ENCODE assay signal across 1 cellular context in genomic region chr9:132670816-132671371, GRCh38.
TF ChIP-seq lines count a peak whose summit lies in the region.

No MANE protein-coding gene starts in this region.

TF ChIP-seq in H1, 55 proteins besides CTCF, POLR2A, EP300 and RAD21:
- TF ChIP-seq CHD2 (IDR thresholded peaks at IDR 0.05; ENCODE audit: low read length) (no peak), CBX5 (IDR thresholded peaks at IDR 0.05; ENCODE audit: low read depth, low read length) (no peak), ZNF274 (IDR thresholded peaks at IDR 0.05; ENCODE audit: borderline replicate concordance, extremely low read depth, low read length) (no peak), JUN (IDR thresholded peaks at IDR 0.05; ENCODE audit: low read depth, low read length) (no peak), TAF7 (optimal IDR thresholded peaks at IDR 0.05; ENCODE audit: borderline replicate concordance, low read depth, low read length) (no peak), MAFK (IDR thresholded peaks at IDR 0.05; ENCODE audit: low read depth, low read length) (no peak), TEAD4 (IDR thresholded peaks at IDR 0.05; ENCODE audit: low read depth, low read length) (no peak), CTBP2 (IDR thresholded peaks at IDR 0.05; ENCODE audit: borderline replicate concordance, insufficient read depth, insufficient read length, low read length) (no peak), TCF12 (IDR thresholded peaks at IDR 0.05; ENCODE audit: low read depth, low read length) (no peak), KDM4A (IDR thresholded peaks at IDR 0.05; ENCODE audit: low read depth, low read length, severe bottlenecking) (no peak), SUZ12 (IDR thresholded peaks at IDR 0.05; ENCODE audit: low read length) (no peak), PHF8 (conservative IDR thresholded peaks at IDR 0.05; ENCODE audit: low read depth, low read length) (no peak; the same call in 1 of the 2 replicates), POLR2AphosphoS5 (IDR thresholded peaks at IDR 0.05; ENCODE audit: low read depth, low read length) (peak; percentile 51), TAF1 (IDR thresholded peaks at IDR 0.05; ENCODE audit: low read depth, low read length) (0 out of 2 replicates have a peak, but pooled peaks have one; percentile 40), ASH2L (IDR thresholded peaks at IDR 0.05; ENCODE audit: low read length) (no peak), RBBP5 (IDR thresholded peaks at IDR 0.05; ENCODE audit: borderline replicate concordance, low read depth, low read length) (no peak; the same call in 1 of the 2 replicates), CEBPB (IDR thresholded peaks at IDR 0.05; ENCODE audit: low read depth, low read length) (no peak), YY1 (IDR thresholded peaks at IDR 0.05; ENCODE audit: low read depth, low read length) (no peak), CREB1 (IDR thresholded peaks at IDR 0.05) (no peak), SAP30 (IDR thresholded peaks at IDR 0.05; ENCODE audit: insufficient read depth, insufficient replicate concordance, low read length) (no peak), TBP (IDR thresholded peaks at IDR 0.05; ENCODE audit: low read depth, low read length) (no peak), BACH1 (IDR thresholded peaks at IDR 0.05; ENCODE audit: low read length) (no peak), SRF (IDR thresholded peaks at IDR 0.05; ENCODE audit: low read depth, low read length) (no peak), RFX5 (IDR thresholded peaks at IDR 0.05; ENCODE audit: borderline replicate concordance, low read depth, low read length) (no peak), GABPA (IDR thresholded peaks at IDR 0.05; ENCODE audit: borderline replicate concordance, insufficient read depth, low read length) (no peak), NANOG (IDR thresholded peaks at IDR 0.05; ENCODE audit: insufficient read depth, low read depth, low read length, poor library complexity, severe bottlenecking) (no peak), HDAC6 (IDR thresholded peaks at IDR 0.05; ENCODE audit: low read depth, low read length) (no peak), SP2 (IDR thresholded peaks at IDR 0.05; ENCODE audit: low read length) (no peak), BCL11A (IDR thresholded peaks at IDR 0.05; ENCODE audit: low read depth in 2 of 2, low read length in 2 of 2) (no peak), BRCA1 (IDR thresholded peaks at IDR 0.05; ENCODE audit: low read depth, low read length) (no peak), KDM5A (IDR thresholded peaks at IDR 0.05; ENCODE audit: low read length) (0 out of 2 replicates have a peak, but pooled peaks have one; percentile 6), USF2 (IDR thresholded peaks at IDR 0.05; ENCODE audit: low read length) (no peak), HDAC2 (IDR thresholded peaks at IDR 0.05; ENCODE audit: borderline replicate concordance in 1 of 2, low read depth in 2 of 2, low read length in 2 of 2) (peak in 1 of 2 experiments; percentile 43; a peak in 1 of 4 replicates), GTF2F1 (IDR thresholded peaks at IDR 0.05; ENCODE audit: borderline replicate concordance, low read depth, low read length) (no peak), KDM1A (IDR thresholded peaks at IDR 0.05; ENCODE audit: borderline replicate concordance, low read length) (no peak), SIRT6 (IDR thresholded peaks at IDR 0.05; ENCODE audit: low read length) (peak; percentile 13), SP1 (IDR thresholded peaks at IDR 0.05; ENCODE audit: low read depth, low read length) (no peak), CHD1 (IDR thresholded peaks at IDR 0.05; ENCODE audit: low read depth, low read length) (no peak), CHD7 (IDR thresholded peaks at IDR 0.05; ENCODE audit: insufficient replicate concordance, low read length) (no peak)
- TF ChIP-seq, protein P1, sequence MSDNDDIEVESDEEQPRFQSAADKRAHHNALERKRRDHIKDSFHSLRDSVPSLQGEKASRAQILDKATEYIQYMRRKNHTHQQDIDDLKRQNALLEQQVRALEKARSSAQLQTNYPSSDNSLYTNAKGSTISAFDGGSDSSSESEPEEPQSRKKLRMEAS (IDR thresholded peaks at IDR 0.05) = peak; percentile 83
- TF ChIP-seq, protein P2, sequence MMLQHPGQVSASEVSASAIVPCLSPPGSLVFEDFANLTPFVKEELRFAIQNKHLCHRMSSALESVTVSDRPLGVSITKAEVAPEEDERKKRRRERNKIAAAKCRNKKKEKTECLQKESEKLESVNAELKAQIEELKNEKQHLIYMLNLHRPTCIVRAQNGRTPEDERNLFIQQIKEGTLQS (IDR thresholded peaks at IDR 0.05; ENCODE audit: insufficient read depth, low read depth, low read length) = no peak
- TF ChIP-seq, protein P3, sequence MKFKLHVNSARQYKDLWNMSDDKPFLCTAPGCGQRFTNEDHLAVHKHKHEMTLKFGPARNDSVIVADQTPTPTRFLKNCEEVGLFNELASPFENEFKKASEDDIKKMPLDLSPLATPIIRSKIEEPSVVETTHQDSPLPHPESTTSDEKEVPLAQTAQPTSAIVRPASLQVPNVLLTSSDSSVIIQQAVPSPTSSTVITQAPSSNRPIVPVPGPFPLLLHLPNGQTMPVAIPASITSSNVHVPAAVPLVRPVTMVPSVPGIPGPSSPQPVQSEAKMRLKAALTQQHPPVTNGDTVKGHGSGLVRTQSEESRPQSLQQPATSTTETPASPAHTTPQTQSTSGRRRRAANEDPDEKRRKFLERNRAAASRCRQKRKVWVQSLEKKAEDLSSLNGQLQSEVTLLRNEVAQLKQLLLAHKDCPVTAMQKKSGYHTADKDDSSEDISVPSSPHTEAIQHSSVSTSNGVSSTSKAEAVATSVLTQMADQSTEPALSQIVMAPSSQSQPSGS (IDR thresholded peaks at IDR 0.05; ENCODE audit: low read length) = no peak
- TF ChIP-seq, protein P4, sequence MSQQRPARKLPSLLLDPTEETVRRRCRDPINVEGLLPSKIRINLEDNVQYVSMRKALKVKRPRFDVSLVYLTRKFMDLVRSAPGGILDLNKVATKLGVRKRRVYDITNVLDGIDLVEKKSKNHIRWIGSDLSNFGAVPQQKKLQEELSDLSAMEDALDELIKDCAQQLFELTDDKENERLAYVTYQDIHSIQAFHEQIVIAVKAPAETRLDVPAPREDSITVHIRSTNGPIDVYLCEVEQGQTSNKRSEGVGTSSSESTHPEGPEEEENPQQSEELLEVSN (IDR thresholded peaks at IDR 0.05) = peak; percentile 70
